In the genomic region with DNA sequence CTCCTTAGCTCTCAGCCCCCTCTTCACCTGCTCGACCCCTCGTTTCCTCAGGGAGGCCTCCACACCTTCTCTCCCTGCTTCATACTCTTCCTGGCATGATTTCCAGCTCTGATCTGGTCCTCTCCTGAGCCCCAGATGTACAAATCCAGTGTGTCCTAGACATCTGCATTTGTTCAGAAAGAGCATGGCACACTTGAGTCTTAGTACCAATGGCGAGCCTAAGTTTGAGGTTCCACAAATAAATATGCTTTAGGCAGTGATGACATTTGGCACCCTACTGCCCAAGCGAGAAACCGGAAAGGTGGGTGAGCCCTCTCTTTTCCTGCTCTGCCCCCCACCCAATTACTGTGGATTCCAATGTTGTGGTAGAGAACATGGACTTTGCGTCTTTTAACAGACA, we compare ENCODE assay signal across 29 cellular contexts. TPM values are rescaled to one million over a fixed set of nuclear protein-coding genes. Genes with fewer than 3 reads are reported as not detected.
A peak's percentile ranks its signal among the peaks of the same experiment; 100 is the strongest.
DNase-seq lines count a peak whose midpoint lies in the region; ATAC-seq and TF ChIP-seq lines count a peak whose summit lies in the region.
"Had no signal": no experiment of that assay in that cellular context is flagged by ENCODE, and none has a peak within 500 bp of the region (broad histone marks: within the 10 kb centered on the region; RNA-seq: fewer than 3 reads in every experiment).

No MANE protein-coding gene starts in this region.

- H3K36me3 ChIP-seq in CD8-positive, alpha-beta T cell (ENCODE audit: insufficient read depth, low read length) = peaks cover 47% of the 10 kb centered on the region

- H3K4me1 ChIP-seq in CD8-positive, alpha-beta T cell (ENCODE audit: insufficient read depth, low read length) = peaks cover 8% of the 10 kb centered on the region
- H3K4me1 ChIP-seq: ascending aorta, prostate gland, tibial artery had no signal

- H3K9me3 Mint-ChIP-seq in activated naive CD4-positive, alpha-beta T cell treated with anti-CD3 and anti-CD28 coated beads, Interleukin-2, amount 50 U/mL, for 72 hours = no peaks in the 10 kb centered on the region
- no peaks in the 10 kb centered on the region for H3K9me3 Mint-ChIP-seq in activated naive CD4-positive, alpha-beta T cell treated with anti-CD3 and anti-CD28 coated beads for 36 hours
- H3K9me3 Mint-ChIP-seq in CD8-positive, alpha-beta T cell = no peaks in the 10 kb centered on the region
- no peaks in the 10 kb centered on the region for H3K9me3 Mint-ChIP-seq in activated naive CD8-positive, alpha-beta T cell treated with anti-CD3 and anti-CD28 coated beads, Interleukin-2, amount 10 ng/mL, durations not matched to agents 7 days and 5 days
- no peaks in the 10 kb centered on the region for H3K9me3 Mint-ChIP-seq in nephron progenitor cell
- H3K9me3 Mint-ChIP-seq: activated naive CD4-positive, alpha-beta T cell treated with anti-CD3 and anti-CD28 coated beads, Interleukin-2, amount 10 ng/mL, durations not matched to agents 7 days and 5 days had no signal

- H3K4me1 Mint-ChIP-seq in activated naive CD4-positive, alpha-beta T cell treated with anti-CD3 and anti-CD28 coated beads for 36 hours (ENCODE audit: low read depth) = peaks cover 24% of the 10 kb centered on the region
- peaks cover 15% of the 10 kb centered on the region for H3K4me1 Mint-ChIP-seq in CD8-positive, alpha-beta T cell (ENCODE audit: low read depth)
- H3K4me1 Mint-ChIP-seq in activated naive CD8-positive, alpha-beta T cell treated with anti-CD3 and anti-CD28 coated beads, Interleukin-2, amount 10 ng/mL, durations not matched to agents 7 days and 5 days = peaks cover 11% of the 10 kb centered on the region
- H3K4me1 Mint-ChIP-seq in nephron progenitor cell = no peaks in the 10 kb centered on the region

- no peaks in the 10 kb centered on the region for H3K27me3 Mint-ChIP-seq in activated naive CD4-positive, alpha-beta T cell treated with anti-CD3 and anti-CD28 coated beads for 36 hours (ENCODE audit: low read depth)
- H3K27me3 Mint-ChIP-seq in CD8-positive, alpha-beta T cell (ENCODE audit: low read depth) = no peaks in the 10 kb centered on the region
- H3K27me3 Mint-ChIP-seq in activated naive CD8-positive, alpha-beta T cell treated with anti-CD3 and anti-CD28 coated beads, Interleukin-2, amount 10 ng/mL, durations not matched to agents 7 days and 5 days = no peaks in the 10 kb centered on the region
- no peaks in the 10 kb centered on the region for H3K27me3 Mint-ChIP-seq in nephron progenitor cell (ENCODE audit: low read depth, poor library complexity)
- H3K27me3 Mint-ChIP-seq: activated naive CD4-positive, alpha-beta T cell treated with anti-CD3 and anti-CD28 coated beads, Interleukin-2, amount 10 ng/mL, durations not matched to agents 7 days and 5 days had no signal

- DNase-seq in activated naive CD4-positive, alpha-beta T cell treated with anti-CD3 and anti-CD28 coated beads, Interleukin-2, amount 50 U/mL, for 72 hours (ENCODE audit: low spot score in 2 of 2) = no peak
- DNase-seq in activated naive CD4-positive, alpha-beta T cell treated with anti-CD3 and anti-CD28 coated beads for 36 hours = no peak
- DNase-seq in CD8-positive, alpha-beta T cell = no peak
- no peak for DNase-seq in activated naive CD8-positive, alpha-beta T cell treated with anti-CD3 and anti-CD28 coated beads, Interleukin-2, amount 10 ng/mL, durations not matched to agents 7 days and 5 days
- DNase-seq in nephron progenitor cell (no peak), AG08396 (ENCODE audit: low spot score) (no peak), GM10266 (ENCODE audit: extremely low spot score) (no peak)
- DNase-seq: ACHN; activated CD4-positive, alpha-beta T cell treated with anti-CD3 and anti-CD28 coated beads for 4 hours; activated naive CD4-positive, alpha-beta T cell treated with anti-CD3 and anti-CD28 coated beads, Interleukin-2, amount 10 ng/mL, durations not matched to agents 7 days and 5 days; caudate nucleus; COR-L47; effector memory CD4-positive, alpha-beta T cell; mesendoderm; NCI-H1436 treated with DMSO at 0.1 percent for 48 hours; NCI-H226; nucleus accumbens; PC-9; Right ventricle myocardium superior; stimulated activated CD8-positive, alpha-beta memory T cell treated with anti-CD3 and anti-CD28 coated beads, Interleukin-4, amount 100 ng/mL, for 48 hours; T1000; tibial artery had no signal

- no peak for ATAC-seq in activated naive CD4-positive, alpha-beta T cell treated with anti-CD3 and anti-CD28 coated beads, Interleukin-2, amount 50 U/mL, for 72 hours
- no peak for ATAC-seq in CD8-positive, alpha-beta T cell
- ATAC-seq in activated naive CD8-positive, alpha-beta T cell treated with anti-CD3 and anti-CD28 coated beads, Interleukin-2, amount 10 ng/mL, durations not matched to agents 7 days and 5 days (ENCODE audit: low read depth) = no peak
- ATAC-seq in GM18517 (IDR thresholded peaks at IDR 0.05; ENCODE audit: unreplicated experiment) = no peak
- ATAC-seq: left lobe of liver, sciatic nerve had no signal

- no peak overlapping the region for H3K27ac ChIP-seq in CD8-positive, alpha-beta T cell (ENCODE audit: low read depth, low read length)
- H3K27ac ChIP-seq: ascending aorta, coronary artery, prostate gland, tibial artery, VCaP had no signal

- POLR2A ChIA-PET in CD8-positive, alpha-beta T cell (lab: Charles Lee) = interaction anchor here (0.6 kb wide), 1 partner anchor 267 kb away, joined by 3 read pairs; no protein-coding TSS in a partner anchor
- POLR2A ChIA-PET in activated naive CD8-positive, alpha-beta T cell treated with anti-CD3 and anti-CD28 coated beads, Interleukin-2, amount 10 ng/mL, durations not matched to agents 7 days and 5 days (lab: Charles Lee) = interaction anchor here (1.7 kb wide), 1 partner anchor 12 kb away, joined by 4 read pairs; no protein-coding TSS in a partner anchor

- H3K27ac Mint-ChIP-seq in activated naive CD4-positive, alpha-beta T cell treated with anti-CD3 and anti-CD28 coated beads, Interleukin-2, amount 50 U/mL, for 72 hours = peak overlapping the region; percentile 67 to 84
- H3K27ac Mint-ChIP-seq in activated naive CD4-positive, alpha-beta T cell treated with anti-CD3 and anti-CD28 coated beads for 36 hours = no peak overlapping the region
- peak overlapping the region; percentile 69 for H3K27ac Mint-ChIP-seq in CD8-positive, alpha-beta T cell
- H3K27ac Mint-ChIP-seq in activated naive CD8-positive, alpha-beta T cell treated with anti-CD3 and anti-CD28 coated beads, Interleukin-2, amount 10 ng/mL, durations not matched to agents 7 days and 5 days = peak overlapping the region; percentile 0
- peak overlapping the region; percentile 49 for H3K27ac Mint-ChIP-seq in nephron progenitor cell
- H3K27ac Mint-ChIP-seq: activated naive CD4-positive, alpha-beta T cell treated with anti-CD3 and anti-CD28 coated beads, Interleukin-2, amount 10 ng/mL, durations not matched to agents 7 days and 5 days had no signal

- peaks cover 21 to 38% of the 10 kb centered on the region in 2 donors for H3K36me3 Mint-ChIP-seq in activated naive CD4-positive, alpha-beta T cell treated with anti-CD3 and anti-CD28 coated beads, Interleukin-2, amount 50 U/mL, for 72 hours
- H3K36me3 Mint-ChIP-seq in activated naive CD4-positive, alpha-beta T cell treated with anti-CD3 and anti-CD28 coated beads for 36 hours (ENCODE audit: low read depth) = peaks cover 47% of the 10 kb centered on the region
- H3K36me3 Mint-ChIP-seq in CD8-positive, alpha-beta T cell = peaks cover 70% of the 10 kb centered on the region
- peaks cover 29% of the 10 kb centered on the region for H3K36me3 Mint-ChIP-seq in activated naive CD8-positive, alpha-beta T cell treated with anti-CD3 and anti-CD28 coated beads, Interleukin-2, amount 10 ng/mL, durations not matched to agents 7 days and 5 days
- peaks cover 58% of the 10 kb centered on the region for H3K36me3 Mint-ChIP-seq in nephron progenitor cell (ENCODE audit: low read depth)

- no peaks in the 10 kb centered on the region for H3K27me3 ChIP-seq in CD8-positive, alpha-beta T cell (ENCODE audit: insufficient read depth, low read length)
- H3K27me3 ChIP-seq: ascending aorta, tibial artery had no signal

- H3K9me3 ChIP-seq in CD8-positive, alpha-beta T cell (ENCODE audit: low read length) = no peaks in the 10 kb centered on the region
- H3K9me3 ChIP-seq: ascending aorta, prostate gland, tibial artery had no signal

- CTCF ChIA-PET in activated naive CD4-positive, alpha-beta T cell treated with anti-CD3 and anti-CD28 coated beads for 36 hours (lab: Charles Lee) = no interaction called here
- CTCF ChIA-PET in CD8-positive, alpha-beta T cell (lab: Charles Lee) = interaction anchor here (0.5 to 2.1 kb wide), 3 partner anchors 11 to 181 kb away, joined by 3 to 4 read pairs (median 4); no protein-coding TSS in a partner anchor

- intact Hi-C loops in activated naive CD4-positive, alpha-beta T cell treated with anti-CD3 and anti-CD28 coated beads for 36 hours (cut with micrococcal nuclease) = no loop called here
- intact Hi-C loops in CD8-positive, alpha-beta T cell (cut with DNase I, micrococcal nuclease) = no loop called here

- no peak overlapping the region for H3K4me3 Mint-ChIP-seq in activated naive CD4-positive, alpha-beta T cell treated with anti-CD3 and anti-CD28 coated beads for 36 hours
- no peak overlapping the region for H3K4me3 Mint-ChIP-seq in CD8-positive, alpha-beta T cell
- no peak overlapping the region for H3K4me3 Mint-ChIP-seq in activated naive CD8-positive, alpha-beta T cell treated with anti-CD3 and anti-CD28 coated beads, Interleukin-2, amount 10 ng/mL, durations not matched to agents 7 days and 5 days
- H3K4me3 Mint-ChIP-seq in nephron progenitor cell = no peak overlapping the region
- H3K4me3 Mint-ChIP-seq: activated naive CD4-positive, alpha-beta T cell treated with anti-CD3 and anti-CD28 coated beads, Interleukin-2, amount 10 ng/mL, durations not matched to agents 7 days and 5 days had no signal

- TF ChIP-seq CTCF in CD8-positive, alpha-beta T cell (IDR thresholded peaks at IDR 0.05) = no peak
- TF ChIP-seq CTCF in nephron progenitor cell (IDR thresholded peaks at IDR 0.05) (no peak), GM10266 (IDR thresholded peaks at IDR 0.05; ENCODE audit: control insufficient read depth, insufficient read depth, low read depth, missing control alignments) (no peak)

- no peak overlapping the region for H3K4me3 ChIP-seq in CD8-positive, alpha-beta T cell (ENCODE audit: low read depth, low read length)
- H3K4me3 ChIP-seq: ascending aorta, coronary artery, PC-9, prostate gland, tibial artery had no signal

RNA-seq across cellular contexts. Expression of a gene that starts 34.0 kb away (rescaled TPM):
- total RNA-seq in activated naive CD4-positive, alpha-beta T cell treated with anti-CD3 and anti-CD28 coated beads, Interleukin-2, amount 50 U/mL, for 72 hours = 100 to 1,000 TPM; 220 to 337 TPM
- total RNA-seq in activated naive CD4-positive, alpha-beta T cell treated with anti-CD3 and anti-CD28 coated beads for 36 hours = 100 to 1,000 TPM; 360 to 370 TPM
- total RNA-seq in CD8-positive, alpha-beta T cell = 100 to 1,000 TPM; 204 to 211 TPM
- 100 to 1,000 TPM; 193 to 195 TPM for total RNA-seq in activated naive CD8-positive, alpha-beta T cell treated with anti-CD3 and anti-CD28 coated beads, Interleukin-2, amount 10 ng/mL, durations not matched to agents 7 days and 5 days
